Comparison of ENCODE assay signal across 19 cellular contexts in the genomic region with DNA sequence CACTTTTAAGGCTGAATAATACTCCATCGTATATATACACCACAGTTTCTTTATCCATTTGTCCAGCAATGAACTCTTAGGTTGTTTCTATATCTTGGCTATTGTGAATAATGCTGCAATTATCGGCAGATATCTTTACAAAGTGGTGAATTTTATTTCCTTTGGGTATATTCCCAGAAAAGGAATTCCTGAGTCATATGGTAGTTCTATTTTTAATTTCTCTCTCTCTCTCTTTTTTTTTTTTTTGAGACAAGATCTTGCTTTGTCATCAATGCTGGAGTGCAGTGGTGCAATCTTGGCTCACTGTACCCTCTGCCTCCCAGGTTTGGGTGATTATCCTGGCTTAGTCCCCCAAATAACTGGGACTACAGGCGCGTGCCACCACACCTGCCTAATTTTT.
DNase-seq lines count a peak whose midpoint lies in the region; ATAC-seq and TF ChIP-seq lines count a peak whose summit lies in the region.
"Had no signal": no experiment of that assay in that cellular context is flagged by ENCODE, and none has a peak within 500 bp of the region (broad histone marks: within the 10 kb centered on the region; RNA-seq: fewer than 3 reads in every experiment).

No MANE protein-coding gene starts in this region.

- H3K79me1 ChIP-seq in mesenchymal stem cell (replicated peaks; ENCODE audit: low read length, poor library complexity, severe bottlenecking): no peaks in the 10 kb centered on the region

- H3K9me3 ChIP-seq in mesenchymal stem cell (ENCODE audit: control insufficient read depth, low read length): no peaks in the 10 kb centered on the region
- H3K9me3 ChIP-seq: psoas muscle, SJCRH30, vagina had no signal

- no peak overlapping the region for H2BK120ac ChIP-seq in mesenchymal stem cell (ENCODE audit: low read depth, low read length)

- no peaks in the 10 kb centered on the region for H3K4me1 ChIP-seq in mesenchymal stem cell (ENCODE audit: control insufficient read depth, insufficient read depth, low read depth, low read length)
- H3K4me1 ChIP-seq: psoas muscle, vagina had no signal

- ATAC-seq in Right ventricle myocardium inferior: no peak
- ATAC-seq: HCT116, psoas muscle had no signal

- intact Hi-C loops in Right ventricle myocardium inferior (cut with DNase I): no loop called here

- H3K18ac ChIP-seq in mesenchymal stem cell (ENCODE audit: low read depth in 1 of 2, low read length in 2 of 2): no peak overlapping the region

- H2BK12ac ChIP-seq in mesenchymal stem cell (ENCODE audit: low read length in 2 of 2): no peak overlapping the region

- H3K4me2 ChIP-seq in mesenchymal stem cell (ENCODE audit: low read length, poor library complexity, severe bottlenecking): no peak overlapping the region

- no peak overlapping the region for H3K23ac ChIP-seq in mesenchymal stem cell (ENCODE audit: low read length in 2 of 2)

- no peak overlapping the region for H2AFZ ChIP-seq in mesenchymal stem cell (ENCODE audit: low read depth, low read length)

- no peak overlapping the region for H4K8ac ChIP-seq in mesenchymal stem cell (ENCODE audit: low read length)

- 93% methylated on average over 3 of the region's 4 CpGs for WGBS in mesenchymal stem cell

- CTCF ChIA-PET in RWPE1 (lab: Yijun Ruan, JAX): interaction anchor here (0.6 to 0.8 kb wide), 2 partner anchors 165 to 259 kb away, joined by 3 to 4 read pairs; no protein-coding TSS in a partner anchor

- DNase-seq in AG20443 (ENCODE audit: low spot score): peak; percentile 31
- DNase-seq in RWPE1 (ENCODE audit: low spot score): no peak
- DNase-seq in dedifferentiated amniotic fluid mesenchymal stem cell (ENCODE audit: extremely low spot score): peak; percentile 87
- peak; percentile 59 for DNase-seq in mesenchymal stem cell
- no peak for DNase-seq in Right ventricle myocardium inferior (ENCODE audit: missing footprints)
- no peak for DNase-seq in activated T-cell treated with anti-CD3 and anti-CD28 coated beads for 4 hours
- no peak for DNase-seq in activated CD4-positive, alpha-beta T cell treated with anti-CD3 and anti-CD28 coated beads for 1 hour
- no peak for DNase-seq in activated CD4-positive, alpha-beta T cell treated with anti-CD3 and anti-CD28 coated beads for 4 hours
- DNase-seq: C1 segment of cervical spinal cord; cortex of kidney; NCI-H2081; NK-92 treated with Interleukin-12 subunit alpha and Interleukin-12 subunit beta, amount 100 ng/mL, for 24 hours; psoas muscle; SJCRH30; stimulated activated CD4-positive, alpha-beta T cell treated with anti-CD3 and anti-CD28 coated beads, Interleukin-4, amount 100 ng/mL, for 4 hours; stimulated activated naive CD4-positive, alpha-beta T cell; WERI-Rb-1 had no signal

- H2BK15ac ChIP-seq in mesenchymal stem cell (ENCODE audit: low read depth, poor library complexity, severe bottlenecking): no peak overlapping the region

- H4K91ac ChIP-seq in mesenchymal stem cell (ENCODE audit: low read length): no peak overlapping the region

- no peak overlapping the region for H2AK5ac ChIP-seq in mesenchymal stem cell (ENCODE audit: low read length, severe bottlenecking)

- no peak overlapping the region for H2BK5ac ChIP-seq in mesenchymal stem cell (ENCODE audit: low read depth, low read length, poor library complexity, severe bottlenecking)

- no peak overlapping the region for H3K14ac ChIP-seq in mesenchymal stem cell (ENCODE audit: low read length in 2 of 2)

- no peak for TF ChIP-seq CTCF in RWPE1 (conservative IDR thresholded peaks at IDR 0.05; ENCODE audit: low read depth)

- H3K27ac ChIP-seq in RWPE1: peak overlapping the region; percentile 64
- no peak overlapping the region for H3K27ac ChIP-seq in mesenchymal stem cell (ENCODE audit: low read length, poor library complexity, severe bottlenecking)
- H3K27ac ChIP-seq: psoas muscle, SJCRH30, vagina, WERI-Rb-1 had no signal

- no peaks in the 10 kb centered on the region for H3K36me3 ChIP-seq in mesenchymal stem cell (ENCODE audit: control insufficient read depth in 1 of 2, insufficient read depth in 2 of 2, low read depth in 1 of 2, low read length in 2 of 2)
- H3K36me3 ChIP-seq: SJCRH30, vagina, WERI-Rb-1 had no signal

- H3K9ac ChIP-seq in mesenchymal stem cell (ENCODE audit: low read length): peak overlapping the region; percentile 81

- peak overlapping the region in 1 of 2 experiments; percentile 50 for H3K4me3 ChIP-seq in mesenchymal stem cell (ENCODE audit: insufficient read depth in 1 of 2, low read depth in 1 of 2, low read length in 2 of 2)
- H3K4me3 ChIP-seq: psoas muscle, SJCRH30, vagina had no signal

- no peak overlapping the region for H3K4ac ChIP-seq in mesenchymal stem cell (ENCODE audit: low read depth in 1 of 2, low read length in 2 of 2)

- no peaks in the 10 kb centered on the region for H3K27me3 ChIP-seq in mesenchymal stem cell (ENCODE audit: control insufficient read depth in 1 of 2, insufficient read depth in 1 of 2, low read length in 2 of 2)
- H3K27me3 ChIP-seq: SJCRH30, vagina had no signal

- POLR2A ChIA-PET in RWPE1 (lab: Yijun Ruan, JAX; ENCODE audit: low non-redundant PET): no interaction called here

Comparison
In these comparisons a context has a peak if more than half of its experiments do, and no peak if none do; other contexts are left out.
1. DNase-seq: peak in AG20443 (single experiment), dedifferentiated amniotic fluid mesenchymal stem cell (single experiment) and mesenchymal stem cell (single experiment); none in RWPE1 (single experiment), Right ventricle myocardium inferior (single experiment), activated T-cell treated with anti-CD3 and anti-CD28 coated beads for 4 hours (single experiment), activated CD4-positive, alpha-beta T cell treated with anti-CD3 and anti-CD28 coated beads for 1 hour (single experiment) and activated CD4-positive, alpha-beta T cell treated with anti-CD3 and anti-CD28 coated beads for 4 hours (0 of 2).